24 cellular contexts compared by ENCODE assay signal in the genomic region with DNA sequence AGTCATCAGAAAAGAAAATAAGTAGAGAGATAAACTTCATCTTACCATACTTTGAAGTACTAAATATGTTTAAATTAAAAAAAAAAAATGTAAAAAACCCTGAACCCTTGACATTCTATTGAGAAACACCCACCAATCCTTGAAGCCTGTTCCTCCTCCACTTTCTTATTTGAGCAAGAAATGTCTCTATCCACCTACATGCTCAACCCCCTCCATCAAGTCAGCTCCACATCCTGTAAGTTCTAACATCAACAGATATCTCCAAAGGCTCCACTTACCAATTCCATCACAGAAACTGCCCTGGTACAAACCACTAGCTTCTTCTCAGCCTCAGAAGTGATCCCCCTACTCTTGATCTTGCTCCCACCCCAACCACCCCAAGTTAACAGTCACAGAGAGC. TPM values are rescaled to one million over a fixed set of nuclear protein-coding genes. Genes with fewer than 3 reads are reported as not detected.
DNase-seq lines count a peak whose midpoint lies in the region; ATAC-seq and TF ChIP-seq lines count a peak whose summit lies in the region.
"Had no signal": no experiment of that assay in that cellular context is flagged by ENCODE, and none has a peak within 500 bp of the region (broad histone marks: within the 10 kb centered on the region; RNA-seq: fewer than 3 reads in every experiment).

No MANE protein-coding gene starts in this region.

- H3K36me3 Mint-ChIP-seq in GM23338 (ENCODE audit: low read depth) (no peaks in the 10 kb centered on the region), neural crest cell (ENCODE audit: low read depth) (no peaks in the 10 kb centered on the region)
- H3K36me3 Mint-ChIP-seq: CD14-positive monocyte; CD4-positive, alpha-beta memory T cell; CD4-positive, CD25-positive, alpha-beta regulatory T cell; CD8-positive, alpha-beta memory T cell had no signal

- H3K9me3 ChIP-seq in HEK293 (ENCODE audit: control insufficient read depth, insufficient read depth, low read depth, low read length) = no peaks in the 10 kb centered on the region
- H3K9me3 ChIP-seq: BE2C, BLaER1 had no signal

- H3K27me3 Mint-ChIP-seq in GM23338 (ENCODE audit: insufficient read depth, low read depth, poor library complexity) (no peaks in the 10 kb centered on the region), neural crest cell (ENCODE audit: low read depth) (no peaks in the 10 kb centered on the region)
- H3K27me3 Mint-ChIP-seq: CD4-positive, alpha-beta memory T cell; CD4-positive, CD25-positive, alpha-beta regulatory T cell; CD8-positive, alpha-beta memory T cell had no signal

- H3K4me3 Mint-ChIP-seq in GM23338 (no peak overlapping the region), neural crest cell (no peak overlapping the region)
- H3K4me3 Mint-ChIP-seq: CD14-positive monocyte; CD4-positive, alpha-beta memory T cell; CD4-positive, CD25-positive, alpha-beta regulatory T cell; CD8-positive, alpha-beta memory T cell had no signal

- H3K79me2 ChIP-seq in GM23338 (replicated peaks; ENCODE audit: insufficient read depth) = no peaks in the 10 kb centered on the region

- no peaks in the 10 kb centered on the region for H3F3A ChIP-seq in GM23338 (replicated peaks; ENCODE audit: low read depth)

- DNase-seq in GM23338 (ENCODE audit: low spot score) (no peak), neural crest cell (ENCODE audit: low read depth, low spot score) (no peak), islet precursor cell (no peak), SK-N-DZ (ENCODE audit: low spot score) (no peak)
- DNase-seq: 8988T; ACHN; BE2C; C1 segment of cervical spinal cord; CD4-positive, alpha-beta memory T cell; CD4-positive, CD25-positive, alpha-beta regulatory T cell; CD8-positive, alpha-beta memory T cell; COR-L47; DMS 273 treated with DMSO at 0.1 percent for 48 hours; DMS153; DMS53; DMS79; DND-41; GDM1 had no signal

- H2AFZ ChIP-seq in GM23338 = 0 out of 2 replicates have a peak overlapping the region, but pooled peaks have one; percentile 15

- H3K9me3 Mint-ChIP-seq in GM23338 = no peaks in the 10 kb centered on the region
- H3K9me3 Mint-ChIP-seq in neural crest cell = no peaks in the 10 kb centered on the region

- H3K4me1 Mint-ChIP-seq in GM23338 (peaks cover 6% of the 10 kb centered on the region; the same call in 2 of the 3 replicates), neural crest cell (no peaks in the 10 kb centered on the region)
- H3K4me1 Mint-ChIP-seq: CD14-positive monocyte; CD4-positive, alpha-beta memory T cell; CD4-positive, CD25-positive, alpha-beta regulatory T cell; CD8-positive, alpha-beta memory T cell had no signal

- no peaks in the 10 kb centered on the region for H4K20me1 ChIP-seq in GM23338 (replicated peaks; ENCODE audit: insufficient read depth)
- H4K20me1 ChIP-seq: BLaER1 had no signal

- no peak for ATAC-seq in GM23338
- ATAC-seq in HG02623 (IDR thresholded peaks at IDR 0.05; ENCODE audit: unreplicated experiment) = no peak
- ATAC-seq: GM12878 had no signal

- H3K36me3 ChIP-seq in GM23338 (ENCODE audit: insufficient read depth) (no peaks in the 10 kb centered on the region), HEK293 (ENCODE audit: control insufficient read depth in 2 of 2, insufficient read depth in 1 of 2, low read length in 2 of 2) (no peaks in the 10 kb centered on the region)
- H3K36me3 ChIP-seq: BE2C, BLaER1 had no signal

- H3K9me2 ChIP-seq in GM23338 (ENCODE audit: insufficient read depth) = no peaks in the 10 kb centered on the region

- H3K27me3 ChIP-seq in GM23338 (ENCODE audit: insufficient read depth) = no peaks in the 10 kb centered on the region
- H3K27me3 ChIP-seq: BE2C, BLaER1 had no signal

- H3K27ac Mint-ChIP-seq in GM23338 (no peak overlapping the region), neural crest cell (ENCODE audit: unreplicated experiment) (peak overlapping the region; percentile 1)
- H3K27ac Mint-ChIP-seq: CD14-positive monocyte; CD4-positive, alpha-beta memory T cell; CD4-positive, CD25-positive, alpha-beta regulatory T cell; CD8-positive, alpha-beta memory T cell had no signal

- CTCF ChIA-PET in HEK293 (lab: Yijun Ruan, JAX) = interaction anchor here (0.7 kb wide), 1 partner anchor 681 kb away, joined by 3 read pairs; no protein-coding TSS in a partner anchor

- H3K4me3 ChIP-seq in GM23338 (no peak overlapping the region), HEK293 (ENCODE audit: low read depth, low read length) (no peak overlapping the region)
- H3K4me3 ChIP-seq: BLaER1, GM12878 had no signal

- TF ChIP-seq CTCF in GM23338 (conservative IDR thresholded peaks at IDR 0.05; ENCODE audit: low read depth in 2 of 2) (no peak), HEK293 (tag by site-specific recombination; IDR thresholded peaks at IDR 0.05) (no peak), neural crest cell (conservative IDR thresholded peaks at IDR 0.05) (no peak)

- H3K4me1 ChIP-seq in GM23338 (ENCODE audit: insufficient read depth) (peaks cover 4% of the 10 kb centered on the region; the same call in 1 of the 2 replicates), HEK293 (ENCODE audit: control insufficient read depth, insufficient read depth, low read length) (no peaks in the 10 kb centered on the region)
- H3K4me1 ChIP-seq: BE2C, BLaER1 had no signal

- POLR2A ChIA-PET in HEK293 (lab: Yijun Ruan, JAX) = no interaction called here

- no peak overlapping the region for H3K4me2 ChIP-seq in GM23338
- H3K4me2 ChIP-seq: BLaER1 had no signal

- H3K27ac ChIP-seq in GM23338 (ENCODE audit: low read depth) = no peak overlapping the region
- no peak overlapping the region for H3K27ac ChIP-seq in HEK293 (ENCODE audit: extremely low read depth, low read depth, low read length)
- H3K27ac ChIP-seq: BLaER1 had no signal

TF ChIP-seq in GM23338, 12 proteins besides CTCF, POLR2A, EP300 and RAD21:
- no peak for TF ChIP-seq NANOG (IDR thresholded peaks at IDR 0.05; ENCODE audit: borderline replicate concordance)
TF ChIP-seq in GM23338: peak in this region for 0.

TF ChIP-seq in HEK293, 187 proteins besides CTCF, POLR2A, EP300 and RAD21:
- TF ChIP-seq EGR2 (tag by site-specific recombination; IDR thresholded peaks at IDR 0.05; ENCODE audit: low read depth) = peak; percentile 30; the same call in 1 of the 2 replicates
- TF ChIP-seq YY1 (tag by site-specific recombination; IDR thresholded peaks at IDR 0.05) = no peak

RNA-seq across cellular contexts. Expression of gene FAT3, which starts 32.5 kb away (rescaled TPM):
- 64.2 and 78.0 TPM in 2 replicates for total RNA-seq in GM23338 (2014; rRNA removed; shearing (Covaris generic))
- polyA plus RNA-seq in GM23338 (2016; fragmentation: Nextera tagmentation; extraction: Ambion mirVana) = 7.2 and 9.0 TPM in 2 replicates
- total RNA-seq in neural crest cell = 34.2 and 39.2 TPM in 2 replicates
- 8.7 and 9.5 TPM in 2 replicates for polyA plus RNA-seq in SK-N-DZ (2014; cell fraction: cytosol; rRNA removed)
- 8.3 and 13.9 TPM in 2 replicates for polyA plus RNA-seq in SK-N-DZ (2014; cell fraction: nucleus; rRNA removed)
- total RNA-seq: CD4-positive, alpha-beta memory T cell; CD4-positive, CD25-positive, alpha-beta regulatory T cell; CD8-positive, alpha-beta memory T cell; G401; GM12878 had no signal
- polyA plus RNA-seq: CD14-positive monocyte; CD4-positive, alpha-beta memory T cell; CD4-positive, CD25-positive, alpha-beta regulatory T cell; CD8-positive, alpha-beta memory T cell had no signal
